Comparison of ENCODE assay signal across 20 cellular contexts in genomic region chr9:211557-211956, GRCh38. TPM values are rescaled to one million over a fixed set of nuclear protein-coding genes. Genes with fewer than 3 reads are reported as not detected.
DNase-seq lines count a peak whose midpoint lies in the region; ATAC-seq and TF ChIP-seq lines count a peak whose summit lies in the region.
"Had no signal": no experiment of that assay in that cellular context is flagged by ENCODE, and none has a peak within 500 bp of the region (broad histone marks: within the 10 kb centered on the region; RNA-seq: fewer than 3 reads in every experiment).

No MANE protein-coding gene starts in this region.

- peak overlapping the region; percentile 30 for H3K27ac ChIP-seq in vagina
- H3K27ac ChIP-seq in testis, result no peak overlapping the region
- H3K27ac ChIP-seq: prostate gland had no signal

- H3K4me3 ChIP-seq in fibroblast of the aortic adventitia (ENCODE audit: low read depth, low read length) (no peak overlapping the region), vagina (no peak overlapping the region), testis (no peak overlapping the region)
- H3K4me3 ChIP-seq: BLaER1 treated with 17β-estradiol and CSF1 and Interleukin-3, amounts not matched to agents 10 nM and 100 nM; prostate gland had no signal

- H3K4me1 ChIP-seq in vagina, result no peaks in the 10 kb centered on the region
- H3K4me1 ChIP-seq in testis, result no peaks in the 10 kb centered on the region
- H3K4me1 ChIP-seq: prostate gland had no signal

- TF ChIP-seq CTCF in fibroblast of the aortic adventitia (IDR thresholded peaks at IDR 0.05; ENCODE audit: insufficient read depth, low read length) (no peak), vagina (IDR thresholded peaks at IDR 0.05) (no peak), testis (IDR thresholded peaks at IDR 0.05) (no peak)

- 44 to 67% methylated on average over 4 to 5 of the region's 5 CpGs for WGBS in testis, 2 donors

- H3K27me3 ChIP-seq in vagina, result no peaks in the 10 kb centered on the region
- H3K27me3 ChIP-seq in testis, result no peaks in the 10 kb centered on the region

- no peak for TF ChIP-seq POLR2A in vagina (IDR thresholded peaks at IDR 0.05)
- TF ChIP-seq POLR2A in testis (IDR thresholded peaks at IDR 0.05), result no peak

- H3K9me3 ChIP-seq in vagina (no peaks in the 10 kb centered on the region), testis (no peaks in the 10 kb centered on the region)
- H3K9me3 ChIP-seq: BLaER1 treated with 17β-estradiol and CSF1 and Interleukin-3, amounts not matched to agents 10 nM and 100 nM; prostate gland had no signal

- ATAC-seq in Right ventricle myocardium inferior (peak; percentile 59), left cardiac atrium (no peak), HG02884 (IDR thresholded peaks at IDR 0.05; ENCODE audit: unreplicated experiment) (no peak)

- DNase-seq in Right ventricle myocardium inferior (ENCODE audit: missing footprints) (no peak), left cardiac atrium (no peak), fibroblast of the aortic adventitia (ENCODE audit: low read depth) (peak; percentile 44), renal cortical epithelial cell (ENCODE audit: low read depth) (peak; percentile 23), vagina (ENCODE audit: extremely low spot score in 2 of 2) (no peak), NCI-H82 treated with DMSO at 0.1 percent for 48 hours (lab: John Stamatoyannopoulos, UW; ENCODE audit: unreplicated experiment) (no peak), testis (no peak)
- DNase-seq: amygdala; effector memory CD4-positive, alpha-beta T cell; GOT3; islet precursor cell; NCI-H1105; NCI-H526; stimulated activated CD4-positive, alpha-beta T cell treated with anti-CD3 and anti-CD28 coated beads, Interleukin-15, amount 100 ng/mL, for 24 hours had no signal

- intact Hi-C loops in Right ventricle myocardium inferior (cut with DNase I) (no loop called here), left cardiac atrium (cut with DNase I) (no loop called here), vagina (cut with DNase I) (no loop called here), testis (cut with DNase I; ENCODE audit: low total_unique reads) (no loop called here)

- H3K36me3 ChIP-seq in vagina (no peaks in the 10 kb centered on the region), testis (ENCODE audit: low read depth, missing control alignments) (no peaks in the 10 kb centered on the region)
- H3K36me3 ChIP-seq: BLaER1 treated with 17β-estradiol and CSF1 and Interleukin-3, amounts not matched to agents 10 nM and 100 nM; prostate gland had no signal

RNA-seq across cellular contexts. Expression of gene DOCK8, which starts 3.1 kb away (rescaled TPM):
- 6.1 TPM for total RNA-seq in Right ventricle myocardium inferior
- total RNA-seq in left cardiac atrium, result 10 to 100 TPM in 1 of 2 donors, 1 to 10 TPM in 1; 5.5 to 14.9 TPM
- 0.08 and 0.18 TPM in 2 replicates for total RNA-seq in fibroblast of the aortic adventitia (ENCODE audit: low replicate concordance)
- 0.85 and 1.6 TPM in 2 replicates for total RNA-seq in renal cortical epithelial cell
- total RNA-seq in vagina, result 18.4 TPM
- 10 to 100 TPM; 51.4 to 63.9 TPM for total RNA-seq in testis
- 46.7 TPM for polyA plus RNA-seq in testis (ENCODE audit: insufficient read depth, low read depth, low replicate concordance)
- total RNA-seq: A673, G401 had no signal
- polyA plus RNA-seq: fibroblast of lung had no signal

RNA-seq across cellular contexts. Expression of gene ZNG1A, which starts 32.7 kb away (rescaled TPM):
- 13.2 TPM for total RNA-seq in Right ventricle myocardium inferior
- 10 to 100 TPM; 15.6 to 32.2 TPM for total RNA-seq in left cardiac atrium
- total RNA-seq in fibroblast of the aortic adventitia (ENCODE audit: low replicate concordance), result 32.5 and 39.2 TPM in 2 replicates
- 22.9 and 30.9 TPM in 2 replicates for total RNA-seq in renal cortical epithelial cell
- 19.4 TPM for total RNA-seq in vagina
- 10 to 100 TPM; 57.0 to 88.7 TPM for total RNA-seq in testis
- 57.9 TPM for polyA plus RNA-seq in testis (ENCODE audit: insufficient read depth, low read depth, low replicate concordance)

Comparison
In these comparisons a context has a peak if more than half of its experiments do, and no peak if none do; other contexts are left out.
1. DNase-seq: peak in fibroblast of the aortic adventitia (single experiment) and renal cortical epithelial cell (single experiment); none in Right ventricle myocardium inferior (single experiment), left cardiac atrium (single experiment), vagina (0 of 2), NCI-H82 treated with DMSO at 0.1 percent for 48 hours (single experiment) and testis (single experiment).